ENCODE assay signal across 11 cellular contexts in genomic region chr7:105102557-105103352, GRCh38.
DNase-seq lines count a peak whose midpoint lies in the region; ATAC-seq and TF ChIP-seq lines count a peak whose summit lies in the region.
"Had no signal": no experiment of that assay in that cellular context is flagged by ENCODE, and none has a peak within 500 bp of the region (broad histone marks: within the 10 kb centered on the region; RNA-seq: fewer than 3 reads in every experiment).

No MANE protein-coding gene starts in this region.

- ATAC-seq in heart right ventricle (no peak), gastroesophageal sphincter (no peak), HG02623 (IDR thresholded peaks at IDR 0.05; ENCODE audit: unreplicated experiment) (no peak)
- ATAC-seq in stimulated activated naive CD8-positive, alpha-beta T cell treated with anti-CD3 and anti-CD28 coated beads, Interleukin-15, amount 100 ng/mL, for 72 hours, result no peak
- ATAC-seq: activated T-cell treated with anti-CD3 and anti-CD28 coated beads, Interleukin-2, amount 50 U/mL, for 4 hours had no signal

- no peak overlapping the region for H3K4me3 ChIP-seq in left ventricle myocardium inferior
- H3K4me3 ChIP-seq in heart right ventricle, result no peak overlapping the region
- H3K4me3 ChIP-seq in gastroesophageal sphincter, result no peak overlapping the region
- no peak overlapping the region for H3K4me3 ChIP-seq in tibial artery

- H3K27me3 Mint-ChIP-seq in activated T-helper 1 cell treated with anti-CD3 and anti-CD28 coated beads, Interleukin-12 subunit alpha, Interleukin-12 subunit beta, Interleukin-2, Interleukin-4 antibody, amounts not matched to agents 30 ng/mL and 10 ng/mL and 1 ng/mL, durations not matched to agents 14 hours and 24 hours and 36 hours (ENCODE audit: insufficient read depth), result no peaks in the 10 kb centered on the region
- no peaks in the 10 kb centered on the region for H3K27me3 Mint-ChIP-seq in stimulated activated naive CD8-positive, alpha-beta T cell treated with anti-CD3 and anti-CD28 coated beads, Interleukin-15, amount 100 ng/mL, for 72 hours

- intact Hi-C loops in left ventricle myocardium inferior (cut with micrococcal nuclease) (no loop called here), heart right ventricle (cut with DNase I) (loop anchor here in 4 of 10 donors (5.0 to 10.0 kb wide), 4 partner anchors 85 to 178 kb away; no protein-coding TSS in a partner anchor), tibial artery (cut with DNase I; ENCODE audit: low total_unique reads) (no loop called here)
- intact Hi-C loops in activated T-helper 1 cell treated with anti-CD3 and anti-CD28 coated beads, Interleukin-12 subunit alpha, Interleukin-12 subunit beta, Interleukin-2, Interleukin-4 antibody, amounts not matched to agents 30 ng/mL and 10 ng/mL and 1 ng/mL, durations not matched to agents 14 hours and 24 hours and 36 hours (cut with micrococcal nuclease), result loop anchor here (5.0 kb wide), 1 partner anchor 705 kb away; no protein-coding TSS in a partner anchor

- peaks cover 49% of the 10 kb centered on the region for H3K36me3 Mint-ChIP-seq in activated T-helper 1 cell treated with anti-CD3 and anti-CD28 coated beads, Interleukin-12 subunit alpha, Interleukin-12 subunit beta, Interleukin-2, Interleukin-4 antibody, amounts not matched to agents 30 ng/mL and 10 ng/mL and 1 ng/mL, durations not matched to agents 14 hours and 24 hours and 36 hours (ENCODE audit: low read depth)

- WGBS in heart right ventricle, 2 donors, result 87 to 91% methylated on average over 4 of the region's 4 CpGs
- WGBS in gastroesophageal sphincter (ENCODE audit: low coverage in 1 of 2), 2 donors, result 56 to 66% methylated on average over 4 of the region's 4 CpGs

- H3K27ac ChIP-seq in left ventricle myocardium inferior (replicated peaks), result peak overlapping the region; percentile 18
- H3K27ac ChIP-seq in heart right ventricle, result peak overlapping the region in 3 of 10 donors; percentile 8 to 28 (median 19)
- peak overlapping the region in 3 of 4 donors; percentile 3 to 28 (median 8) for H3K27ac ChIP-seq in gastroesophageal sphincter
- no peak overlapping the region for H3K27ac ChIP-seq in tibial artery

- peaks cover 65% of the 10 kb centered on the region for H3K36me3 ChIP-seq in left ventricle myocardium inferior
- peaks cover 0 to 100% (median 50%) of the 10 kb centered on the region in 9 donors for H3K36me3 ChIP-seq in heart right ventricle
- peaks cover 11 to 50% of the 10 kb centered on the region in 2 donors for H3K36me3 ChIP-seq in gastroesophageal sphincter
- H3K36me3 ChIP-seq in tibial artery, result peaks cover 38 to 43% (median 38%) of the 10 kb centered on the region in 3 donors

- peaks cover 43% of the 10 kb centered on the region for H3K4me1 Mint-ChIP-seq in activated T-helper 1 cell treated with anti-CD3 and anti-CD28 coated beads, Interleukin-12 subunit alpha, Interleukin-12 subunit beta, Interleukin-2, Interleukin-4 antibody, amounts not matched to agents 30 ng/mL and 10 ng/mL and 1 ng/mL, durations not matched to agents 14 hours and 24 hours and 36 hours (ENCODE audit: low read depth)
- H3K4me1 Mint-ChIP-seq in stimulated activated naive CD8-positive, alpha-beta T cell treated with anti-CD3 and anti-CD28 coated beads, Interleukin-15, amount 100 ng/mL, for 72 hours, result peaks cover 49% of the 10 kb centered on the region

- H3K4me3 Mint-ChIP-seq in activated T-helper 1 cell treated with anti-CD3 and anti-CD28 coated beads, Interleukin-12 subunit alpha, Interleukin-12 subunit beta, Interleukin-2, Interleukin-4 antibody, amounts not matched to agents 30 ng/mL and 10 ng/mL and 1 ng/mL, durations not matched to agents 14 hours and 24 hours and 36 hours, result no peak overlapping the region
- no peak overlapping the region for H3K4me3 Mint-ChIP-seq in stimulated activated naive CD8-positive, alpha-beta T cell treated with anti-CD3 and anti-CD28 coated beads, Interleukin-15, amount 100 ng/mL, for 72 hours
- H3K4me3 Mint-ChIP-seq: activated T-cell treated with anti-CD3 and anti-CD28 coated beads, Interleukin-2, amount 50 U/mL, for 4 hours had no signal

- H3K9me3 ChIP-seq in left ventricle myocardium inferior (replicated peaks) (no peaks in the 10 kb centered on the region), heart right ventricle (no peaks in the 10 kb centered on the region), gastroesophageal sphincter (no peaks in the 10 kb centered on the region), tibial artery (no peaks in the 10 kb centered on the region)

- peak overlapping the region; percentile 52 for H3K27ac Mint-ChIP-seq in activated T-helper 1 cell treated with anti-CD3 and anti-CD28 coated beads, Interleukin-12 subunit alpha, Interleukin-12 subunit beta, Interleukin-2, Interleukin-4 antibody, amounts not matched to agents 30 ng/mL and 10 ng/mL and 1 ng/mL, durations not matched to agents 14 hours and 24 hours and 36 hours
- peak overlapping the region; percentile 85 to 86 for H3K27ac Mint-ChIP-seq in stimulated activated naive CD8-positive, alpha-beta T cell treated with anti-CD3 and anti-CD28 coated beads, Interleukin-15, amount 100 ng/mL, for 72 hours

- H3K4me1 ChIP-seq in left ventricle myocardium inferior, result peaks cover 37% of the 10 kb centered on the region
- H3K4me1 ChIP-seq in heart right ventricle, result peaks cover 0 to 41% (median 19%) of the 10 kb centered on the region in 9 donors
- H3K4me1 ChIP-seq in gastroesophageal sphincter, result peaks cover 0 to 67% (median 6%) of the 10 kb centered on the region in 3 donors
- peaks cover 0 to 66% (median 9%) of the 10 kb centered on the region in 4 donors for H3K4me1 ChIP-seq in tibial artery

- TF ChIP-seq CTCF in left ventricle myocardium inferior (IDR thresholded peaks at IDR 0.05; ENCODE audit: borderline replicate concordance), result no peak
- TF ChIP-seq CTCF in heart right ventricle (IDR thresholded peaks at IDR 0.05), result no peak
- no peak for TF ChIP-seq CTCF in gastroesophageal sphincter (IDR thresholded peaks at IDR 0.05)
- no peak for TF ChIP-seq CTCF in tibial artery (IDR thresholded peaks at IDR 0.05)

- no peak for TF ChIP-seq POLR2A in gastroesophageal sphincter (IDR thresholded peaks at IDR 0.05)

- TF ChIP-seq EP300 in gastroesophageal sphincter (IDR thresholded peaks at IDR 0.05), result no peak

- H3K27me3 ChIP-seq in left ventricle myocardium inferior (ENCODE audit: low read depth) (no peaks in the 10 kb centered on the region), heart right ventricle (no peaks in the 10 kb centered on the region), gastroesophageal sphincter (no peaks in the 10 kb centered on the region), tibial artery (no peaks in the 10 kb centered on the region)

- H3K9me3 Mint-ChIP-seq in activated T-helper 1 cell treated with anti-CD3 and anti-CD28 coated beads, Interleukin-12 subunit alpha, Interleukin-12 subunit beta, Interleukin-2, Interleukin-4 antibody, amounts not matched to agents 30 ng/mL and 10 ng/mL and 1 ng/mL, durations not matched to agents 14 hours and 24 hours and 36 hours, result no peaks in the 10 kb centered on the region
- no peaks in the 10 kb centered on the region for H3K9me3 Mint-ChIP-seq in stimulated activated naive CD8-positive, alpha-beta T cell treated with anti-CD3 and anti-CD28 coated beads, Interleukin-15, amount 100 ng/mL, for 72 hours
- H3K9me3 Mint-ChIP-seq: activated T-cell treated with anti-CD3 and anti-CD28 coated beads, Interleukin-2, amount 50 U/mL, for 4 hours had no signal

- DNase-seq in left ventricle myocardium inferior, result no peak
- DNase-seq in heart right ventricle, result no peak
- no peak for DNase-seq in activated T-helper 1 cell treated with anti-CD3 and anti-CD28 coated beads, Interleukin-12 subunit alpha, Interleukin-12 subunit beta, Interleukin-2, Interleukin-4 antibody, amounts not matched to agents 30 ng/mL and 10 ng/mL and 1 ng/mL, durations not matched to agents 14 hours and 24 hours and 36 hours (ENCODE audit: low spot score)
- no peak for DNase-seq in stimulated activated naive CD8-positive, alpha-beta T cell treated with anti-CD3 and anti-CD28 coated beads, Interleukin-15, amount 100 ng/mL, for 72 hours
- no peak for DNase-seq in iPS-NIHi11 (ENCODE audit: low spot score)
- no peak for DNase-seq in tibial artery
- DNase-seq: activated CD4-positive, CD25-positive, alpha-beta regulatory T cell treated with anti-CD3 and anti-CD28 coated beads, Interleukin-2, amount 50 U/mL, for 72 hours; activated T-cell treated with anti-CD3 and anti-CD28 coated beads, Interleukin-2, amount 50 U/mL, for 4 hours; NCI-H1092 had no signal

Comparison
In these comparisons a context has a peak if more than half of its experiments do, and no peak if none do; other contexts are left out.
1. H3K27ac ChIP-seq: peak in left ventricle myocardium inferior (single experiment) and gastroesophageal sphincter (3 of 4); none in tibial artery (0 of 2).